Comparison of ENCODE assay signal across 24 cellular contexts in the genomic region with DNA sequence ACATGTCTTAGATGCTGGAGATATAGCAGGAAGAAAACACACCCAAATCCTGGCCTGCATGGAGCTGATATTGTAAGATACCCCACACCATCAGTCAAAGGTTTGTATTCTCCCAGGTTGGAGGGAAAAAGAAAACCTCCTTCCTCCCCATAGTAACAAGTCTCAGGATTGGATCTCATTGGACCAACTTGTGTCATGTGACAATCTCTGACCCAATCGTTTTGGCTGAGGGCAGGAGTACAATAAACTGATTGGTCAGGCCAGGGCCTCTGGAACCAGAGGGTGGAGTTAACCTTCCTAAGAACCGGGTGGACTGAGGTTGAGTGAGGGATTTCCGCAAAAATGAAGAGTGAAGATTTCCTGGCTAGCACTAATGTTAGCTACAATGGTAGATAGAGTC.
DNase-seq lines count a peak whose midpoint lies in the region; ATAC-seq and TF ChIP-seq lines count a peak whose summit lies in the region.
"Had no signal": no experiment of that assay in that cellular context is flagged by ENCODE, and none has a peak within 500 bp of the region (broad histone marks: within the 10 kb centered on the region; RNA-seq: fewer than 3 reads in every experiment).

No MANE protein-coding gene starts in this region.

- H3K27ac ChIP-seq in Karpas-422 (ENCODE audit: low read length), result no peak overlapping the region
- H3K27ac ChIP-seq: upper lobe of right lung had no signal

- H4K20me1 ChIP-seq in Karpas-422 (ENCODE audit: insufficient read depth, low read depth, low read length), result no peaks in the 10 kb centered on the region

- no peaks in the 10 kb centered on the region for H3K4me1 ChIP-seq in Karpas-422 (ENCODE audit: low read length)
- H3K4me1 ChIP-seq: upper lobe of right lung had no signal

- intact Hi-C loops in CD14-positive monocyte (cut with micrococcal nuclease), result no loop called here

- H2AFZ ChIP-seq in Karpas-422 (ENCODE audit: low read length), result no peak overlapping the region

- H3K4me1 Mint-ChIP-seq in CD14-positive monocyte, result peaks cover 4% of the 10 kb centered on the region
- H3K4me1 Mint-ChIP-seq in natural killer cell treated with Interleukin-12 subunit alpha and Interleukin-12 subunit beta and Interleukin-15 and Interleukin-18, amount 100 ng/mL, for 72 hours (ENCODE audit: low read depth in 2 of 2), result peaks cover 0 to 15% of the 10 kb centered on the region in 2 donors

- H3K4me3 Mint-ChIP-seq in CD14-positive monocyte, result no peak overlapping the region
- H3K4me3 Mint-ChIP-seq in natural killer cell treated with Interleukin-12 subunit alpha and Interleukin-12 subunit beta and Interleukin-15 and Interleukin-18, amount 100 ng/mL, for 72 hours, result no peak overlapping the region
- H3K4me3 Mint-ChIP-seq: CD8-positive, alpha-beta memory T cell; effector memory CD8-positive, alpha-beta T cell; naive thymus-derived CD4-positive, alpha-beta T cell had no signal

- H3K27ac Mint-ChIP-seq in CD14-positive monocyte, result peak overlapping the region in 1 of 7 donors; percentile 5
- H3K27ac Mint-ChIP-seq in natural killer cell treated with Interleukin-12 subunit alpha and Interleukin-12 subunit beta and Interleukin-15 and Interleukin-18, amount 100 ng/mL, for 72 hours, result no peak overlapping the region
- H3K27ac Mint-ChIP-seq: effector memory CD8-positive, alpha-beta T cell; naive thymus-derived CD4-positive, alpha-beta T cell had no signal

- DNase-seq in NCI-H446 treated with DMSO at 0.1 percent for 48 hours (lab: John Stamatoyannopoulos, UW) (peak; percentile 16), NCI-H446 (lab: John Stamatoyannopoulos, UW) (no peak), Karpas-422 (peak; percentile 84), SW480 (ENCODE audit: low spot score) (peak; percentile 4), mesenteric fat pad (ENCODE audit: low spot score) (peak; percentile 22), CD14-positive monocyte (ENCODE audit: low spot score) (no peak), NOMO-1 (lab: John Stamatoyannopoulos, UW; ENCODE audit: unreplicated experiment in 2 of 2) (no peak)
- DNase-seq in natural killer cell treated with Interleukin-12 subunit alpha and Interleukin-12 subunit beta and Interleukin-15 and Interleukin-18, amount 100 ng/mL, for 72 hours (ENCODE audit: low spot score), result no peak
- DNase-seq: 8988T; activated CD4-positive, alpha-beta T cell treated with anti-CD3 and anti-CD28 coated beads for 4 hours; activated naive CD4-positive, alpha-beta T cell; activated T-cell treated with anti-CD3 and anti-CD28 coated beads, Interleukin-2, amount 50 U/mL, for 48 hours; CD8-positive, alpha-beta memory T cell; effector memory CD8-positive, alpha-beta T cell; foreskin fibroblast; naive thymus-derived CD4-positive, alpha-beta T cell; NCI-H2081 treated with DMSO at 0.1 percent for 48 hours; NK-92 treated with Interleukin-12 subunit alpha and Interleukin-12 subunit beta, amount 100 ng/mL, for 24 hours; occipital lobe; stimulated activated CD4-positive, alpha-beta T cell treated with anti-CD3 and anti-CD28 coated beads, Interleukin-2, amount 100 ng/mL, for 24 hours; upper lobe of right lung had no signal

- H3K9me3 Mint-ChIP-seq in CD14-positive monocyte, result peaks cover 0 to 10% (median 2%) of the 10 kb centered on the region in 7 donors
- no peaks in the 10 kb centered on the region for H3K9me3 Mint-ChIP-seq in natural killer cell treated with Interleukin-12 subunit alpha and Interleukin-12 subunit beta and Interleukin-15 and Interleukin-18, amount 100 ng/mL, for 72 hours

- no peaks in the 10 kb centered on the region for H3K9me3 ChIP-seq in Karpas-422 (ENCODE audit: low read length)
- H3K9me3 ChIP-seq: upper lobe of right lung had no signal

- no peaks in the 10 kb centered on the region for H3K36me3 ChIP-seq in Karpas-422 (ENCODE audit: insufficient read depth, low read length)
- H3K36me3 ChIP-seq: upper lobe of right lung had no signal

- H3K4me3 ChIP-seq in Karpas-422 (ENCODE audit: low read length), result no peak overlapping the region
- H3K4me3 ChIP-seq: smooth muscle cell, upper lobe of right lung had no signal

- no peak overlapping the region for H3K9ac ChIP-seq in Karpas-422 (ENCODE audit: low read length)

- no peak overlapping the region for H3K4me2 ChIP-seq in Karpas-422 (ENCODE audit: low read depth, low read length, poor library complexity, severe bottlenecking)
- H3K4me2 ChIP-seq: smooth muscle cell had no signal

- no peaks in the 10 kb centered on the region for H3K79me2 ChIP-seq in Karpas-422 (ENCODE audit: low read length)

- H3K9me2 ChIP-seq in Karpas-422 (replicated peaks; ENCODE audit: insufficient read depth, low read length), result no peaks in the 10 kb centered on the region

- TF ChIP-seq CTCF in CD14-positive monocyte (IDR thresholded peaks at IDR 0.05), result no peak

- peaks cover 5% of the 10 kb centered on the region; the same call in 1 of the 2 replicates for H3K27me3 ChIP-seq in Karpas-422 (ENCODE audit: low read length)

- peaks cover 9 to 18% (median 13%) of the 10 kb centered on the region in 3 donors for H3K27me3 Mint-ChIP-seq in CD14-positive monocyte (ENCODE audit: low read depth in 3 of 3)
- H3K27me3 Mint-ChIP-seq in natural killer cell treated with Interleukin-12 subunit alpha and Interleukin-12 subunit beta and Interleukin-15 and Interleukin-18, amount 100 ng/mL, for 72 hours, result peaks cover 18 to 33% of the 10 kb centered on the region in 2 donors

- H3K36me3 Mint-ChIP-seq in CD14-positive monocyte, result no peaks in the 10 kb centered on the region
- H3K36me3 Mint-ChIP-seq in natural killer cell treated with Interleukin-12 subunit alpha and Interleukin-12 subunit beta and Interleukin-15 and Interleukin-18, amount 100 ng/mL, for 72 hours, result no peaks in the 10 kb centered on the region
- H3K36me3 Mint-ChIP-seq: CD8-positive, alpha-beta memory T cell; naive thymus-derived CD4-positive, alpha-beta T cell had no signal

- no peak for ATAC-seq in natural killer cell treated with Interleukin-12 subunit alpha and Interleukin-12 subunit beta and Interleukin-15 and Interleukin-18, amount 100 ng/mL, for 72 hours
- ATAC-seq: effector memory CD8-positive, alpha-beta T cell; left lobe of liver; naive thymus-derived CD4-positive, alpha-beta T cell; Panc1; upper lobe of right lung had no signal

Comparison
In these comparisons a context has a peak if more than half of its experiments do, and no peak if none do; other contexts are left out.
1. DNase-seq: peak in NCI-H446 treated with DMSO at 0.1 percent for 48 hours (single experiment), Karpas-422 (single experiment), SW480 (single experiment) and mesenteric fat pad (single experiment); none in NCI-H446 (0 of 2), CD14-positive monocyte (single experiment), natural killer cell treated with Interleukin-12 subunit alpha and Interleukin-12 subunit beta and Interleukin-15 and Interleukin-18, amount 100 ng/mL, for 72 hours (single experiment) and NOMO-1 (0 of 2).